11 cellular contexts compared by ENCODE assay signal in genomic region chr1:198660341-198661056, GRCh38. TPM values are rescaled to one million over a fixed set of nuclear protein-coding genes. Genes with fewer than 3 reads are reported as not detected.
A peak's percentile ranks its signal among the peaks of the same experiment; 100 is the strongest.
DNase-seq lines count a peak whose midpoint lies in the region; ATAC-seq and TF ChIP-seq lines count a peak whose summit lies in the region.
"Had no signal": no experiment of that assay in that cellular context is flagged by ENCODE, and none has a peak within 500 bp of the region (broad histone marks: within the 10 kb centered on the region; RNA-seq: fewer than 3 reads in every experiment).

No MANE protein-coding gene starts in this region.

- H3K79me2 ChIP-seq in DND-41 (ENCODE audit: insufficient read depth, low read length) = peaks cover 66% of the 10 kb centered on the region

- no peak overlapping the region for H3K9ac ChIP-seq in DND-41 (ENCODE audit: low read depth, low read length)

- no peaks in the 10 kb centered on the region for H4K20me1 ChIP-seq in DND-41 (ENCODE audit: insufficient read depth, low read length)

- peak overlapping the region; percentile 59 for H3K4me3 Mint-ChIP-seq in activated T-helper 2 cell treated with anti-CD3 and anti-CD28 coated beads, Interferon-gamma antibody, Interleukin-2, Interleukin-4, amounts not matched to agents 10 μg/mL and 5 μg/mL and 100 μg/mL, durations not matched to agents 14 hours and 24 hours and 36 hours (ENCODE audit: low read depth)

- no peaks in the 10 kb centered on the region for H3K36me3 ChIP-seq in DND-41 (ENCODE audit: insufficient read depth, low read length)

- no peak overlapping the region for H2AFZ ChIP-seq in DND-41 (ENCODE audit: low read depth, low read length)

- DNase-seq in DND-41 (no peak), UCSD-AML1 (lab: John Stamatoyannopoulos, UW; ENCODE audit: unreplicated experiment) (no peak), lower leg skin (ENCODE audit: low spot score in 2 of 2) (no peak), DMS 273 treated with DMSO at 0.1 percent for 48 hours (lab: John Stamatoyannopoulos, UW) (no peak)
- DNase-seq in activated T-helper 2 cell treated with anti-CD3 and anti-CD28 coated beads, Interferon-gamma antibody, Interleukin-2, Interleukin-4, amounts not matched to agents 10 μg/mL and 5 μg/mL and 100 μg/mL, durations not matched to agents 14 hours and 24 hours and 36 hours (ENCODE audit: low spot score) = no peak
- DNase-seq: Calu3, NCI-H187 treated with DMSO at 0.1 percent for 48 hours had no signal

- 88% methylated on average over 1 of the region's 1 CpG for WGBS in lower leg skin, 2 donors

- peaks cover 58% of the 10 kb centered on the region for H3K36me3 Mint-ChIP-seq in activated T-helper 2 cell treated with anti-CD3 and anti-CD28 coated beads, Interferon-gamma antibody, Interleukin-2, Interleukin-4, amounts not matched to agents 10 μg/mL and 5 μg/mL and 100 μg/mL, durations not matched to agents 14 hours and 24 hours and 36 hours (ENCODE audit: low read depth)

- H3K4me2 ChIP-seq in DND-41 (ENCODE audit: insufficient read depth, low read length) = no peak overlapping the region

- peak overlapping the region; percentile 53 for H3K27ac ChIP-seq in DND-41 (ENCODE audit: low read length)

- no peaks in the 10 kb centered on the region for H3K27me3 ChIP-seq in DND-41 (ENCODE audit: insufficient read depth, low read length, poor library complexity)

- H3K9me3 ChIP-seq in DND-41 (ENCODE audit: insufficient read depth, low read length, severe bottlenecking) = no peaks in the 10 kb centered on the region

- H3K27me3 Mint-ChIP-seq in activated T-helper 2 cell treated with anti-CD3 and anti-CD28 coated beads, Interferon-gamma antibody, Interleukin-2, Interleukin-4, amounts not matched to agents 10 μg/mL and 5 μg/mL and 100 μg/mL, durations not matched to agents 14 hours and 24 hours and 36 hours (ENCODE audit: low read depth) = no peaks in the 10 kb centered on the region

- intact Hi-C loops in activated T-helper 2 cell treated with anti-CD3 and anti-CD28 coated beads, Interferon-gamma antibody, Interleukin-2, Interleukin-4, amounts not matched to agents 10 μg/mL and 5 μg/mL and 100 μg/mL, durations not matched to agents 14 hours and 24 hours and 36 hours (cut with micrococcal nuclease) = no loop called here
- intact Hi-C loops in lower leg skin (cut with DNase I; ENCODE audit: low total_unique reads) = no loop called here

- H3K27ac Mint-ChIP-seq in activated T-helper 2 cell treated with anti-CD3 and anti-CD28 coated beads, Interferon-gamma antibody, Interleukin-2, Interleukin-4, amounts not matched to agents 10 μg/mL and 5 μg/mL and 100 μg/mL, durations not matched to agents 14 hours and 24 hours and 36 hours = peak overlapping the region; percentile 78

- peaks cover 69% of the 10 kb centered on the region for H3K4me1 Mint-ChIP-seq in activated T-helper 2 cell treated with anti-CD3 and anti-CD28 coated beads, Interferon-gamma antibody, Interleukin-2, Interleukin-4, amounts not matched to agents 10 μg/mL and 5 μg/mL and 100 μg/mL, durations not matched to agents 14 hours and 24 hours and 36 hours (ENCODE audit: low read depth)

- ATAC-seq in DND-41 (ENCODE audit: insufficient read depth, low read depth) = no peak
- ATAC-seq in GM19452 (IDR thresholded peaks at IDR 0.05; ENCODE audit: unreplicated experiment) = peak; percentile 60
- ATAC-seq in HG03103 (IDR thresholded peaks at IDR 0.05; ENCODE audit: low read depth, unreplicated experiment) = peak; percentile 43
- no peak for ATAC-seq in GM19467 (IDR thresholded peaks at IDR 0.05; ENCODE audit: unreplicated experiment)
- ATAC-seq: HCT116 had no signal

- TF ChIP-seq POLR2A in lower leg skin (IDR thresholded peaks at IDR 0.05) = no peak

- TF ChIP-seq CTCF in DND-41 (IDR thresholded peaks at IDR 0.05; ENCODE audit: borderline replicate concordance, extremely low read depth, low read length, poor library complexity, severe bottlenecking) (no peak), lower leg skin (IDR thresholded peaks at IDR 0.05) (no peak)

- no peak overlapping the region for H3K4me3 ChIP-seq in DND-41 (ENCODE audit: low read depth in 1 of 2, low read length in 2 of 2)
- no peak overlapping the region for H3K4me3 ChIP-seq in lower leg skin (ENCODE audit: low read depth, poor library complexity, severe bottlenecking)

- no peaks in the 10 kb centered on the region for H3K9me3 Mint-ChIP-seq in activated T-helper 2 cell treated with anti-CD3 and anti-CD28 coated beads, Interferon-gamma antibody, Interleukin-2, Interleukin-4, amounts not matched to agents 10 μg/mL and 5 μg/mL and 100 μg/mL, durations not matched to agents 14 hours and 24 hours and 36 hours

- H3K4me1 ChIP-seq in DND-41 (ENCODE audit: insufficient read depth, low read length) = peaks cover 66% of the 10 kb centered on the region

RNA-seq across cellular contexts. Expression of gene PTPRC, which starts 21.7 kb away (rescaled TPM):
- total RNA-seq in activated T-helper 2 cell treated with anti-CD3 and anti-CD28 coated beads, Interferon-gamma antibody, Interleukin-2, Interleukin-4, amounts not matched to agents 10 μg/mL and 5 μg/mL and 100 μg/mL, durations not matched to agents 14 hours and 24 hours and 36 hours = 321 and 333 TPM in 2 replicates
- 1 to 10 TPM; 4.0 to 8.3 (median 4.7) TPM for total RNA-seq in lower leg skin
- total RNA-seq: Calu3 had no signal

Comparison
In these comparisons a context has a peak if more than half of its experiments do, and no peak if none do; other contexts are left out.
1. ATAC-seq: peak in GM19452 (single experiment) and HG03103 (single experiment); none in DND-41 (single experiment) and GM19467 (single experiment).
2. RNA of gene PTPRC, which starts 21.7 kb away (total RNA-seq): 321 to 333 TPM in activated T-helper 2 cell treated with anti-CD3 and anti-CD28 coated beads, Interferon-gamma antibody, Interleukin-2, Interleukin-4, amounts not matched to agents 10 μg/mL and 5 μg/mL and 100 μg/mL, durations not matched to agents 14 hours and 24 hours and 36 hours; 4.0 to 8.3 TPM in lower leg skin; every median in the first group is over 10 times any median in the second.